In genomic region chr2:118120001-118120400, GRCh38 we compare ENCODE assay signal across 18 cellular contexts.
"Had no signal": no experiment of that assay in that cellular context is flagged by ENCODE, and none has a peak within 500 bp of the region (broad histone marks: within the 10 kb centered on the region; RNA-seq: fewer than 3 reads in every experiment).

No MANE protein-coding gene starts in this region.

- DNase-seq: activated CD4-positive, alpha-beta T cell treated with anti-CD3 and anti-CD28 coated beads, Interleukin-2, amount 50 U/mL, for 48 hours; activated naive CD4-positive, alpha-beta T cell treated with anti-CD3 and anti-CD28 coated beads, Interleukin-2, amount 10 ng/mL, durations not matched to agents 7 days and 5 days; adrenal gland; caudate nucleus; esophagus squamous epithelium; left cardiac atrium; naive B cell; retina; stimulated activated CD4-positive, alpha-beta T cell treated with anti-CD3 and anti-CD28 coated beads, Interleukin-15, amount 100 ng/mL, for 24 hours; stimulated activated CD4-positive, alpha-beta T cell treated with anti-CD3 and anti-CD28 coated beads, Interleukin-4, amount 100 ng/mL, for 1 hour; stimulated activated naive B cell treated with anti-CD40 and anti-IgM and Interleukin-4, amounts not matched to agents 10 μg/mL and 1 μg/mL and 100 μg/mL, for 72 hours; substantia nigra; WERI-Rb-1 had no signal

- H3K9me3 ChIP-seq: adrenal gland, esophagus squamous epithelium, gastroesophageal sphincter, tibial nerve had no signal

- H3K27me3 ChIP-seq: adrenal gland, esophagus squamous epithelium, gastroesophageal sphincter, neural progenitor cell, tibial nerve had no signal

- H3K36me3 ChIP-seq: adrenal gland, esophagus squamous epithelium, gastroesophageal sphincter, neural progenitor cell, tibial nerve, WERI-Rb-1 had no signal

- H3K27ac ChIP-seq: adrenal gland, esophagus squamous epithelium, gastroesophageal sphincter, neural progenitor cell, parathyroid adenoma, tibial nerve, WERI-Rb-1 had no signal

- H3K4me1 ChIP-seq: neural progenitor cell, parathyroid adenoma had no signal

- H2AFZ ChIP-seq: neural progenitor cell, parathyroid adenoma had no signal

- H3K4me2 ChIP-seq: neural progenitor cell had no signal

- H3K79me2 ChIP-seq: parathyroid adenoma had no signal

- ATAC-seq: activated T-helper 17 cell treated with anti-CD3 and anti-CD28 coated beads, Interleukin-2, amount 50 U/mL, for 72 hours; gastroesophageal sphincter; left cardiac atrium; stimulated activated naive B cell treated with anti-CD40 and anti-IgM and Interleukin-4, amounts not matched to agents 10 μg/mL and 1 μg/mL and 100 μg/mL, for 72 hours had no signal

- H3K4me3 ChIP-seq: adrenal gland, esophagus squamous epithelium, gastroesophageal sphincter, neural progenitor cell, tibial nerve had no signal
